ENCODE assay signal across 18 cellular contexts in genomic region chr10:949446-949845, GRCh38. TPM values are rescaled to one million over a fixed set of nuclear protein-coding genes. Genes with fewer than 3 reads are reported as not detected.
DNase-seq lines count a peak whose midpoint lies in the region; ATAC-seq, FAIRE-seq and TF ChIP-seq lines count a peak whose summit lies in the region.
"Had no signal": no experiment of that assay in that cellular context is flagged by ENCODE, and none has a peak within 500 bp of the region (broad histone marks: within the 10 kb centered on the region; RNA-seq: fewer than 3 reads in every experiment).

No MANE protein-coding gene starts in this region.

- CTCF ChIA-PET in K562 (lab: Yijun Ruan, JAX; ENCODE audit: low intra/inter-chr PET ratio) = no interaction called here

- H3K79me2 ChIP-seq in DOHH2 (ENCODE audit: control insufficient read depth, low read length) (no peaks in the 10 kb centered on the region), K562 (ENCODE audit: control insufficient read depth, insufficient read depth, low read length) (no peaks in the 10 kb centered on the region)

- no peaks in the 10 kb centered on the region for H3K36me3 Mint-ChIP-seq in nephron progenitor cell (ENCODE audit: low read depth)
- H3K36me3 Mint-ChIP-seq in progenitor cell of endocrine pancreas (ENCODE audit: insufficient read depth) = no peaks in the 10 kb centered on the region

- H3K9me1 ChIP-seq in K562 (ENCODE audit: control insufficient read depth, insufficient read depth, low read length) = no peaks in the 10 kb centered on the region

- DNase-seq in K562 (ENCODE audit: extremely low read depth in 1 of 4, low spot score in 3 of 4) = no peak
- no peak for DNase-seq in nephron progenitor cell
- DNase-seq in iPS-NIHi7 (ENCODE audit: extremely low spot score) = no peak
- no peak for DNase-seq in progenitor cell of endocrine pancreas (ENCODE audit: low spot score, unreplicated experiment)
- no peak for DNase-seq in NCI-H1694 treated with DMSO at 0.1 percent for 48 hours (lab: John Stamatoyannopoulos, UW)
- DNase-seq in SHP77 treated with DMSO at 0.1 percent for 48 hours (lab: John Stamatoyannopoulos, UW) = no peak
- DNase-seq: ACHN; Caco-2; CD4-positive, alpha-beta T cell; GDM1; H9 had no signal

- peaks cover 15% of the 10 kb centered on the region for H3K4me1 ChIP-seq in DOHH2 (ENCODE audit: control insufficient read depth, low read length)
- peaks cover 0 to 7% of the 10 kb centered on the region in 2 experiments; a peak in 2 of 5 replicates for H3K4me1 ChIP-seq in K562 (replicated peaks in 1 of 2; ENCODE audit: control insufficient read depth in 2 of 2, insufficient read depth in 2 of 2, low read length in 2 of 2)
- H3K4me1 ChIP-seq: Caco-2 had no signal

- no peak for TF ChIP-seq RAD21 in K562 (CRISPR knock-in tag; conservative IDR thresholded peaks at IDR 0.05 in 1 of 2, IDR thresholded peaks at IDR 0.05 in 1 of 2)

- WGBS in K562 (ENCODE audit: insufficient coverage, low coverage, missing lambda C conversion rate) = 6% methylated on average over 9 of the region's 9 CpGs

- in situ Hi-C loops in K562 (cut with MboI) = no loop called here

- H3F3A ChIP-seq in DOHH2 (ENCODE audit: control insufficient read depth, insufficient read depth) = no peaks in the 10 kb centered on the region

- H3K4me3 ChIP-seq in DOHH2 (ENCODE audit: low read length) = peak overlapping the region; percentile 7; the same call in 1 of the 2 replicates
- H3K4me3 ChIP-seq in K562 = no peak overlapping the region

- BruUV-seq in K562 (replicated peaks; lab: Mats Ljungman, UMichigan) = no TSS peak

- no peak overlapping the region for H3K4me3 Mint-ChIP-seq in nephron progenitor cell
- no peak overlapping the region for H3K4me3 Mint-ChIP-seq in progenitor cell of endocrine pancreas (ENCODE audit: low read depth)
- H3K4me3 Mint-ChIP-seq: CD4-positive, alpha-beta T cell; H9 had no signal

- TF ChIP-seq POLR2A in K562 (conservative IDR thresholded peaks at IDR 0.05) = no peak

- no peaks in the 10 kb centered on the region for H3K9me3 ChIP-seq in DOHH2 (ENCODE audit: control insufficient read depth, insufficient read depth, low read length)
- H3K9me3 ChIP-seq in K562 (replicated peaks; ENCODE audit: control insufficient read depth, insufficient read depth, low read depth, low read length) = no peaks in the 10 kb centered on the region
- H3K9me3 ChIP-seq: Caco-2 had no signal

- H2AFZ ChIP-seq in K562 (ENCODE audit: low read depth, low read length) = no peak overlapping the region

- H3K4me2 ChIP-seq in DOHH2 (ENCODE audit: low read length) (peak overlapping the region; percentile 42), K562 (ENCODE audit: insufficient read depth, low read length) (no peak overlapping the region)

- no peaks in the 10 kb centered on the region for H4K20me1 ChIP-seq in DOHH2 (ENCODE audit: control insufficient read depth, insufficient read depth, low read depth, low read length)
- no peaks in the 10 kb centered on the region for H4K20me1 ChIP-seq in K562 (replicated peaks; ENCODE audit: control insufficient read depth, insufficient read depth, low read length)

- FAIRE-seq in K562 (lab: Jason Lieb, UNC) = no peak
- FAIRE-seq: A204.1, D721Med, H1, HTR-8/SVneo had no signal

- POLR2A ChIA-PET in K562 (lab: Yijun Ruan, JAX) = interaction anchor here (1.1 kb wide), 1 partner anchor 8 kb away, joined by 3 read pairs; no protein-coding TSS in a partner anchor

- H3K27ac ChIP-seq in DOHH2 (ENCODE audit: low read depth, low read length) = no peak overlapping the region
- H3K27ac ChIP-seq in K562 (ENCODE audit: extremely low read depth, low read depth, low read length) = no peak overlapping the region
- H3K27ac ChIP-seq: C4-2B had no signal

- H3K36me3 ChIP-seq in DOHH2 (ENCODE audit: control insufficient read depth, low read length) = no peaks in the 10 kb centered on the region
- H3K36me3 ChIP-seq in K562 (ENCODE audit: control insufficient read depth, insufficient read depth, low read length) = no peaks in the 10 kb centered on the region

- H3K27me3 ChIP-seq in DOHH2 (ENCODE audit: control insufficient read depth, low read length) (peaks cover 5% of the 10 kb centered on the region), K562 (ENCODE audit: control insufficient read depth in 2 of 2, insufficient read depth in 2 of 2, low read length in 2 of 2) (peaks cover 39 to 47% of the 10 kb centered on the region in 2 experiments)

- H3K4me1 Mint-ChIP-seq in nephron progenitor cell (no peaks in the 10 kb centered on the region), progenitor cell of endocrine pancreas (ENCODE audit: low read depth) (peaks cover 2% of the 10 kb centered on the region)

- no peak overlapping the region for H3K9ac ChIP-seq in K562 (ENCODE audit: insufficient read depth in 1 of 2, low read depth in 2 of 2, low read length in 2 of 2)

- H3K9me3 Mint-ChIP-seq in nephron progenitor cell = no peaks in the 10 kb centered on the region
- no peaks in the 10 kb centered on the region for H3K9me3 Mint-ChIP-seq in progenitor cell of endocrine pancreas (ENCODE audit: low read depth)
- H3K9me3 Mint-ChIP-seq: CD4-positive, alpha-beta T cell; H9 had no signal

- no peak for TF ChIP-seq CTCF in DOHH2 (IDR thresholded peaks at IDR 0.05; ENCODE audit: low read depth, low read length, poor library complexity, severe bottlenecking)
- no peak for TF ChIP-seq CTCF in K562 (IDR thresholded peaks at IDR 0.05 in 2 of 3, conservative IDR thresholded peaks at IDR 0.05 in 1 of 3; ENCODE audit: insufficient read depth in 2 of 3, low read depth in 1 of 3, low read length in 3 of 3)
- TF ChIP-seq CTCF in nephron progenitor cell (IDR thresholded peaks at IDR 0.05) = no peak
- no peak for TF ChIP-seq CTCF in progenitor cell of endocrine pancreas (IDR thresholded peaks at IDR 0.05; ENCODE audit: unreplicated experiment)

- H3K27me3 Mint-ChIP-seq in nephron progenitor cell (ENCODE audit: low read depth, poor library complexity) (peaks cover 67% of the 10 kb centered on the region), progenitor cell of endocrine pancreas (peaks cover 16% of the 10 kb centered on the region)
- H3K27me3 Mint-ChIP-seq: CD4-positive, alpha-beta T cell had no signal

- intact Hi-C loops in K562 (cut with micrococcal nuclease) = no loop called here

- H3K9me2 ChIP-seq in DOHH2 (replicated peaks; ENCODE audit: control insufficient read depth, low read length) = no peaks in the 10 kb centered on the region

- TF ChIP-seq EP300 in K562 (IDR thresholded peaks at IDR 0.05; ENCODE audit: low read length) = no peak

- ATAC-seq in GM18861 (IDR thresholded peaks at IDR 0.05; ENCODE audit: unreplicated experiment) (peak; percentile 59), K562 (0 out of 3 replicates have a peak, but pooled peaks have one; percentile 25)

- peak overlapping the region; percentile 68 for H3K27ac Mint-ChIP-seq in nephron progenitor cell
- no peak overlapping the region for H3K27ac Mint-ChIP-seq in progenitor cell of endocrine pancreas
- H3K27ac Mint-ChIP-seq: CD4-positive, alpha-beta T cell; H9 had no signal

TF ChIP-seq in K562, 482 proteins besides CTCF, POLR2A, EP300 and RAD21 (continues in another document):
- TF ChIP-seq ZNF583 (CRISPR knock-in tag; IDR thresholded peaks at IDR 0.05) (no peak), ILK (tag; IDR thresholded peaks at IDR 0.05; ENCODE audit: borderline replicate concordance, low read depth) (no peak), CAMTA2 (CRISPR knock-in tag; conservative IDR thresholded peaks at IDR 0.05) (no peak), ZNF79 (CRISPR knock-in tag; IDR thresholded peaks at IDR 0.05; ENCODE audit: low read depth) (no peak), ZNF830 (CRISPR knock-in tag; IDR thresholded peaks at IDR 0.05) (no peak), ZNF134 (CRISPR knock-in tag; conservative IDR thresholded peaks at IDR 0.05) (no peak)

RNA-seq across cellular contexts. Expression of gene LARP4B, which starts 17.9 kb away (rescaled TPM):
- total RNA-seq in K562 (2011; cell fraction: chromatin; rRNA removed; ENCODE audit: low replicate concordance) = 210 and 214 TPM in 2 replicates
- 107 and 116 TPM in 2 replicates for total RNA-seq in K562 (2011; cell fraction: nucleolus; rRNA removed)
- 149 and 184 TPM in 2 replicates for total RNA-seq in K562 (2011; cell fraction: nucleoplasm; rRNA removed)
- total RNA-seq in K562 (2014; rRNA removed) = 48.4 and 61.7 TPM in 2 replicates
- total RNA-seq in K562 (2014; rRNA removed; fragmentation: Illumina TruSeq; extraction: Trizol) = 28.3 and 28.6 TPM in 2 replicates
- 37.3 and 39.0 TPM in 2 replicates for total RNA-seq in K562 (2015; rRNA removed; fragmentation: Illumina TruSeq; extraction: Trizol)
- total RNA-seq in K562 (2021) = 128 and 130 TPM in 2 replicates
- polyA plus RNA-seq in K562 (2011; rRNA removed) = 63.1 and 64.1 TPM in 2 replicates
- polyA plus RNA-seq in K562 (2011; cell fraction: cytosol; rRNA removed) = 38.4 and 38.9 TPM in 2 replicates
- polyA plus RNA-seq in K562 (2011; cell fraction: nucleus; rRNA removed) = 106 and 107 TPM in 2 replicates
- polyA plus RNA-seq in K562 (2012) = 21.5 and 41.5 TPM in 2 replicates
- 38.5 and 44.0 TPM in 2 replicates for polyA plus RNA-seq in K562 (2014; fragmentation: Illumina TruSeq; extraction: Trizol)
- polyA plus RNA-seq in K562 (2014; fragmentation: Nextera tagmentation; extraction: Ambion mirVana) = 10 to 100 TPM; 11.8 to 21.0 TPM
- polyA plus RNA-seq in K562 (2014; rRNA removed) = 42.6 and 46.6 TPM in 2 replicates
- polyA minus RNA-seq in K562 (2011; rRNA and poly(A)+ RNA removed) = 95.3 and 108 TPM in 2 replicates
- 55.8 and 69.2 TPM in 2 replicates for polyA minus RNA-seq in K562 (2011; cell fraction: cytosol; rRNA and poly(A)+ RNA removed)
- 70.0 and 104 TPM in 2 replicates for polyA minus RNA-seq in K562 (2011; cell fraction: nucleus; rRNA and poly(A)+ RNA removed)
- total RNA-seq in progenitor cell of endocrine pancreas = 110 and 114 TPM in 2 replicates

RNA-seq across cellular contexts. Expression of gene GTPBP4, which starts 38.8 kb away (rescaled TPM):
- total RNA-seq in K562 (2011; cell fraction: chromatin; rRNA removed; ENCODE audit: low replicate concordance) = 152 and 161 TPM in 2 replicates
- total RNA-seq in K562 (2011; cell fraction: nucleolus; rRNA removed) = 89.4 and 92.6 TPM in 2 replicates
- total RNA-seq in K562 (2011; cell fraction: nucleoplasm; rRNA removed) = 101 and 119 TPM in 2 replicates
- total RNA-seq in K562 (2014; rRNA removed) (139 and 155 TPM in 2 replicates), K562 (2014; rRNA removed; fragmentation: Illumina TruSeq; extraction: Trizol) (147 and 176 TPM in 2 replicates), K562 (2015; rRNA removed; fragmentation: Illumina TruSeq; extraction: Trizol) (119 and 121 TPM in 2 replicates), K562 (2021) (113 and 128 TPM in 2 replicates), progenitor cell of endocrine pancreas (53.2 and 57.9 TPM in 2 replicates)
- polyA plus RNA-seq in K562 (2011; rRNA removed) (63.2 and 79.0 TPM in 2 replicates), K562 (2014; fragmentation: Illumina TruSeq; extraction: Trizol) (102 and 118 TPM in 2 replicates), K562 (2014; fragmentation: Nextera tagmentation; extraction: Ambion mirVana) (100 to 1,000 TPM in 1 of 2 experiments, 10 to 100 TPM in 1; 88.2 to 128 TPM), K562 (2014; rRNA removed) (135 TPM in 2 replicates)
- polyA plus RNA-seq in K562 (2011; cell fraction: cytosol; rRNA removed) = 23.3 and 31.7 TPM in 2 replicates
- 66.4 and 72.5 TPM in 2 replicates for polyA plus RNA-seq in K562 (2011; cell fraction: nucleus; rRNA removed)
- polyA plus RNA-seq in K562 (2012) = 54.3 and 75.5 TPM in 2 replicates
- polyA minus RNA-seq in K562 (2011; rRNA and poly(A)+ RNA removed) = 51.2 and 60.2 TPM in 2 replicates
- 24.7 and 30.6 TPM in 2 replicates for polyA minus RNA-seq in K562 (2011; cell fraction: cytosol; rRNA and poly(A)+ RNA removed)
- polyA minus RNA-seq in K562 (2011; cell fraction: nucleus; rRNA and poly(A)+ RNA removed) = 42.3 and 61.3 TPM in 2 replicates
